In genomic region chr19:10962863-10963262, GRCh38 we compare ENCODE assay signal across 8 cellular contexts. TPM values are rescaled to one million over a fixed set of nuclear protein-coding genes. Genes with fewer than 3 reads are reported as not detected.
DNase-seq lines count a peak whose midpoint lies in the region; ATAC-seq and TF ChIP-seq lines count a peak whose summit lies in the region.

No MANE protein-coding gene starts in this region.

- peak overlapping the region; percentile 97 for H3K4me3 ChIP-seq in SU-DHL-6 (ENCODE audit: insufficient read depth, low read length, poor library complexity, severe bottlenecking)
- H3K4me3 ChIP-seq in fibroblast of lung (replicated peaks in 1 of 4; ENCODE audit: control extremely low read depth in 1 of 4, insufficient read depth in 1 of 4, low read depth in 3 of 4, low read length in 4 of 4) = peak overlapping the region in 2 of 4 experiments; percentile 28 to 94

- no peak for TF ChIP-seq CTCF in SU-DHL-6 (IDR thresholded peaks at IDR 0.05; ENCODE audit: insufficient read depth, low read length, poor library complexity, severe bottlenecking)
- TF ChIP-seq CTCF in fibroblast of lung (conservative IDR thresholded peaks at IDR 0.05 in 1 of 2, IDR thresholded peaks at IDR 0.05 in 1 of 2; ENCODE audit: low read depth in 1 of 2, low read length in 2 of 2) = no peak

- peak overlapping the region; percentile 89 for H3K4me3 Mint-ChIP-seq in activated T-cell treated with anti-CD3 and anti-CD28 coated beads, Interleukin-2, amount 50 U/mL, for 24 hours
- H3K4me3 Mint-ChIP-seq in stimulated activated naive B cell treated with anti-CD40 and anti-IgM and Interleukin-4, amounts not matched to agents 10 μg/mL and 1 μg/mL and 100 μg/mL, for 72 hours = peak overlapping the region; percentile 64 to 87

- DNase-seq in activated T-cell treated with anti-CD3 and anti-CD28 coated beads, Interleukin-2, amount 50 U/mL, for 24 hours = no peak
- no peak for DNase-seq in activated T-cell treated with anti-CD3 and anti-CD28 coated beads, Interleukin-2, amount 50 U/mL, for 1 hour
- no peak for DNase-seq in fibroblast of lung (ENCODE audit: low read depth in 2 of 2)
- no peak for DNase-seq in stimulated activated naive B cell treated with anti-CD40 and anti-IgM and Interleukin-4, amounts not matched to agents 10 μg/mL and 1 μg/mL and 100 μg/mL, for 72 hours
- DNase-seq in NCI-H1105 treated with DMSO at 0.1 percent for 48 hours (lab: John Stamatoyannopoulos, UW) = no peak
- no peak for DNase-seq in NCI-H2171 treated with DMSO at 0.1 percent for 48 hours (lab: John Stamatoyannopoulos, UW)

- H3K79me2 ChIP-seq in SU-DHL-6 (ENCODE audit: insufficient read depth, low read length) (peaks cover 64% of the 10 kb centered on the region), fibroblast of lung (ENCODE audit: control insufficient read depth, insufficient read depth, low read length) (peaks cover 60% of the 10 kb centered on the region)

- H3K4me1 Mint-ChIP-seq in activated T-cell treated with anti-CD3 and anti-CD28 coated beads, Interleukin-2, amount 50 U/mL, for 24 hours (ENCODE audit: low read depth) = peaks cover 52% of the 10 kb centered on the region
- peaks cover 32 to 53% of the 10 kb centered on the region in 2 donors for H3K4me1 Mint-ChIP-seq in stimulated activated naive B cell treated with anti-CD40 and anti-IgM and Interleukin-4, amounts not matched to agents 10 μg/mL and 1 μg/mL and 100 μg/mL, for 72 hours

- peak overlapping the region; percentile 99 for H3K27ac ChIP-seq in SU-DHL-6 (ENCODE audit: low read depth, low read length)
- H3K27ac ChIP-seq in fibroblast of lung (ENCODE audit: insufficient read depth, low read length) = no peak overlapping the region

- H3K4me2 ChIP-seq in SU-DHL-6 (ENCODE audit: low read depth, low read length, poor library complexity, severe bottlenecking) (peak overlapping the region; percentile 88), fibroblast of lung (ENCODE audit: extremely low read depth, insufficient read depth, low read length) (peak overlapping the region; percentile 68)

- peaks cover 30% of the 10 kb centered on the region for H3K36me3 Mint-ChIP-seq in activated T-cell treated with anti-CD3 and anti-CD28 coated beads, Interleukin-2, amount 50 U/mL, for 24 hours (ENCODE audit: low read depth)
- H3K36me3 Mint-ChIP-seq in stimulated activated naive B cell treated with anti-CD40 and anti-IgM and Interleukin-4, amounts not matched to agents 10 μg/mL and 1 μg/mL and 100 μg/mL, for 72 hours = peaks cover 5 to 12% of the 10 kb centered on the region in 2 donors

- H3K27me3 Mint-ChIP-seq in activated T-cell treated with anti-CD3 and anti-CD28 coated beads, Interleukin-2, amount 50 U/mL, for 24 hours = no peaks in the 10 kb centered on the region
- no peaks in the 10 kb centered on the region for H3K27me3 Mint-ChIP-seq in stimulated activated naive B cell treated with anti-CD40 and anti-IgM and Interleukin-4, amounts not matched to agents 10 μg/mL and 1 μg/mL and 100 μg/mL, for 72 hours

- H2AFZ ChIP-seq in SU-DHL-6 (ENCODE audit: low read depth, low read length, severe bottlenecking) = no peak overlapping the region
- no peak overlapping the region for H2AFZ ChIP-seq in fibroblast of lung (ENCODE audit: low read length)

- ATAC-seq in stimulated activated naive B cell treated with anti-CD40 and anti-IgM and Interleukin-4, amounts not matched to agents 10 μg/mL and 1 μg/mL and 100 μg/mL, for 72 hours (replicated peaks) = no peak
- no peak for ATAC-seq in HG03565 (IDR thresholded peaks at IDR 0.05; ENCODE audit: unreplicated experiment)

- H3K9me3 ChIP-seq in SU-DHL-6 (ENCODE audit: insufficient read depth, low read length) = no peaks in the 10 kb centered on the region
- H3K9me3 ChIP-seq in fibroblast of lung (ENCODE audit: control insufficient read depth, insufficient read depth, low read depth, low read length) = no peaks in the 10 kb centered on the region

- H3K36me3 ChIP-seq in SU-DHL-6 (ENCODE audit: low read length) (peaks cover 5% of the 10 kb centered on the region; the same call in 1 of the 2 replicates), fibroblast of lung (ENCODE audit: control insufficient read depth, insufficient read depth, low read length) (peaks cover 1% of the 10 kb centered on the region)

- H3K27ac Mint-ChIP-seq in activated T-cell treated with anti-CD3 and anti-CD28 coated beads, Interleukin-2, amount 50 U/mL, for 24 hours = peak overlapping the region; percentile 89
- no peak overlapping the region for H3K27ac Mint-ChIP-seq in stimulated activated naive B cell treated with anti-CD40 and anti-IgM and Interleukin-4, amounts not matched to agents 10 μg/mL and 1 μg/mL and 100 μg/mL, for 72 hours

- H3K9me3 Mint-ChIP-seq in activated T-cell treated with anti-CD3 and anti-CD28 coated beads, Interleukin-2, amount 50 U/mL, for 24 hours = no peaks in the 10 kb centered on the region
- no peaks in the 10 kb centered on the region for H3K9me3 Mint-ChIP-seq in stimulated activated naive B cell treated with anti-CD40 and anti-IgM and Interleukin-4, amounts not matched to agents 10 μg/mL and 1 μg/mL and 100 μg/mL, for 72 hours

- H3K27me3 ChIP-seq in SU-DHL-6 (ENCODE audit: low read length) (no peaks in the 10 kb centered on the region), fibroblast of lung (ENCODE audit: control insufficient read depth, insufficient read depth, low read length) (no peaks in the 10 kb centered on the region)

- H3K9me2 ChIP-seq in SU-DHL-6 (replicated peaks; ENCODE audit: insufficient read depth, low read length) = no peaks in the 10 kb centered on the region

- H3K4me1 ChIP-seq in fibroblast of lung (ENCODE audit: control insufficient read depth, extremely low read depth, insufficient read depth, low read length) = no peaks in the 10 kb centered on the region

- peaks cover 42% of the 10 kb centered on the region for H3F3A ChIP-seq in SU-DHL-6 (ENCODE audit: insufficient read depth)

- H3K9ac ChIP-seq in SU-DHL-6 (ENCODE audit: low read length) (peak overlapping the region; percentile 99), fibroblast of lung (ENCODE audit: insufficient read depth, low read length) (no peak overlapping the region)

- H4K20me1 ChIP-seq in SU-DHL-6 (ENCODE audit: low read depth, low read length) (no peaks in the 10 kb centered on the region), fibroblast of lung (ENCODE audit: control insufficient read depth, extremely low read depth, insufficient read depth, low read length) (no peaks in the 10 kb centered on the region)

RNA-seq across cellular contexts. Expression of gene SMARCA4, which starts 2.0 kb away (rescaled TPM):
- total RNA-seq in fibroblast of lung = 35.7 and 61.1 TPM in 2 replicates
- 28.1 and 53.1 TPM in 2 replicates for polyA plus RNA-seq in fibroblast of lung
- 70.1 and 109 TPM in 2 replicates for polyA plus RNA-seq in fibroblast of lung (2012)
- polyA minus RNA-seq in fibroblast of lung (ENCODE audit: low replicate concordance) = 168 and 225 TPM in 2 replicates

RNA-seq across cellular contexts. Expression of gene TIMM29, which starts 34.3 kb away (rescaled TPM):
- 27.7 and 29.2 TPM in 2 replicates for total RNA-seq in fibroblast of lung
- polyA plus RNA-seq in fibroblast of lung = 7.0 and 8.1 TPM in 2 replicates
- 13.8 and 17.2 TPM in 2 replicates for polyA plus RNA-seq in fibroblast of lung (2012)
- 6.5 and 9.0 TPM in 2 replicates for polyA minus RNA-seq in fibroblast of lung (ENCODE audit: low replicate concordance)

RNA-seq across cellular contexts. Expression of gene YIPF2, which starts 34.4 kb away (rescaled TPM):
- total RNA-seq in fibroblast of lung = 83.7 and 118 TPM in 2 replicates
- 31.6 and 41.5 TPM in 2 replicates for polyA plus RNA-seq in fibroblast of lung
- polyA plus RNA-seq in fibroblast of lung (2012) = 59.6 and 61.4 TPM in 2 replicates
- 67.4 and 81.6 TPM in 2 replicates for polyA minus RNA-seq in fibroblast of lung (ENCODE audit: low replicate concordance)
